ENCODE assay signal across 22 cellular contexts in the genomic region with DNA sequence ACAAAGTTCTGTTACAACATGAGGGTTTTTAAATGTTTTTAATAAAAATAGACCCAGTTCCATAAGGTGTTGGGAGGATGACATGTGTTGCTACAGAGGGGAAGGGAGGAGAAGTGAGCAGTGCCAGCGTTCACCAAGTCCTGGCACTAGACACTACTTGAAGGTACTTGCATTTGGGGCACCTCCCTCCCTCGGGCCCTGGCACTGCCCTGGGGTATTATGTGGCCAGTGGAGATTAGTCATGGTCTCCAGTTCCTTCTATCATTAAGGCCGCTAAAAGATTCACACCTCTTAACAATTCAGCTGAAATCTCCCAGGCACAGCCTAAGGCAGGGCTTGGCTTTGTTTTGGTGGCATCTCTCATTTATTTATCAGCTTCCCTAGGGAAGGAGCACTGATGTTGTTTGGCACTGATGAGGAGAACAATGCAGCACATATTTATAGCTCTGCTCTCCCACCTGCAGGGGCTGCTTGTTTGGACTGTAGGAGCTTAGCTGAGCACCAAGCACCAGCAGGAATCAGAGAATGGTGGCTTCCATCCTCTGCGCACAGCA.
DNase-seq lines count a peak whose midpoint lies in the region; ATAC-seq lines count a peak whose summit lies in the region.
"Had no signal": no experiment of that assay in that cellular context is flagged by ENCODE, and none has a peak within 500 bp of the region (broad histone marks: within the 10 kb centered on the region; RNA-seq: fewer than 3 reads in every experiment).

No MANE protein-coding gene starts in this region.

- H3K27ac Mint-ChIP-seq in activated T-helper 2 cell treated with anti-CD3 and anti-CD28 coated beads, Interferon-gamma antibody, Interleukin-2, Interleukin-4, amounts not matched to agents 10 μg/mL and 5 μg/mL and 100 μg/mL, durations not matched to agents 14 hours and 24 hours and 36 hours = no peak overlapping the region
- H3K27ac Mint-ChIP-seq: activated CD4-positive, alpha-beta T cell treated with anti-CD3 and anti-CD28 coated beads, Interleukin-2, amount 10 ng/mL, durations not matched to agents 24 days and 14 days; activated T-cell treated with anti-CD3 and anti-CD28 coated beads, Interleukin-2, amount 50 U/mL, for 24 hours; CD14-positive monocyte; progenitor cell of endocrine pancreas; T-helper 1 cell treated with Interleukin-12 subunit alpha and Interleukin-12 subunit beta and Interleukin-4 antibody, amounts not matched to agents 30 μg/mL and 1 μg/mL, for 36 hours; type B pancreatic cell had no signal

- no peaks in the 10 kb centered on the region for H3K36me3 ChIP-seq in MG63
- H3K36me3 ChIP-seq: left lung, right lobe of liver had no signal

- no peaks in the 10 kb centered on the region for H3K27me3 Mint-ChIP-seq in activated T-helper 2 cell treated with anti-CD3 and anti-CD28 coated beads, Interferon-gamma antibody, Interleukin-2, Interleukin-4, amounts not matched to agents 10 μg/mL and 5 μg/mL and 100 μg/mL, durations not matched to agents 14 hours and 24 hours and 36 hours (ENCODE audit: low read depth)
- H3K27me3 Mint-ChIP-seq: activated CD4-positive, alpha-beta T cell treated with anti-CD3 and anti-CD28 coated beads, Interleukin-2, amount 10 ng/mL, durations not matched to agents 24 days and 14 days; activated T-cell treated with anti-CD3 and anti-CD28 coated beads, Interleukin-2, amount 50 U/mL, for 24 hours; type B pancreatic cell had no signal

- H3K4me3 ChIP-seq in MG63 = no peak overlapping the region
- H3K4me3 ChIP-seq: dorsolateral prefrontal cortex, left lung, right lobe of liver had no signal

- no peaks in the 10 kb centered on the region for H3K9me3 Mint-ChIP-seq in activated T-helper 2 cell treated with anti-CD3 and anti-CD28 coated beads, Interferon-gamma antibody, Interleukin-2, Interleukin-4, amounts not matched to agents 10 μg/mL and 5 μg/mL and 100 μg/mL, durations not matched to agents 14 hours and 24 hours and 36 hours
- H3K9me3 Mint-ChIP-seq: activated CD4-positive, alpha-beta T cell treated with anti-CD3 and anti-CD28 coated beads, Interleukin-2, amount 10 ng/mL, durations not matched to agents 24 days and 14 days; activated T-cell treated with anti-CD3 and anti-CD28 coated beads, Interleukin-2, amount 50 U/mL, for 24 hours; T-helper 1 cell treated with Interleukin-12 subunit alpha and Interleukin-12 subunit beta and Interleukin-4 antibody, amounts not matched to agents 30 μg/mL and 1 μg/mL, for 36 hours; type B pancreatic cell had no signal

- ATAC-seq in esophagus mucosa = peak; percentile 58
- ATAC-seq: left lung, right lobe of liver had no signal

- intact Hi-C loops in activated T-helper 2 cell treated with anti-CD3 and anti-CD28 coated beads, Interferon-gamma antibody, Interleukin-2, Interleukin-4, amounts not matched to agents 10 μg/mL and 5 μg/mL and 100 μg/mL, durations not matched to agents 14 hours and 24 hours and 36 hours (cut with micrococcal nuclease) = no loop called here

- no peaks in the 10 kb centered on the region for H3K9me3 ChIP-seq in MG63
- H3K9me3 ChIP-seq: left lung, right lobe of liver, SK-N-SH had no signal

- no peaks in the 10 kb centered on the region for H3K36me3 Mint-ChIP-seq in activated T-helper 2 cell treated with anti-CD3 and anti-CD28 coated beads, Interferon-gamma antibody, Interleukin-2, Interleukin-4, amounts not matched to agents 10 μg/mL and 5 μg/mL and 100 μg/mL, durations not matched to agents 14 hours and 24 hours and 36 hours (ENCODE audit: low read depth)
- H3K36me3 Mint-ChIP-seq: CD14-positive monocyte, type B pancreatic cell had no signal

- no peaks in the 10 kb centered on the region for H3K27me3 ChIP-seq in MG63
- H3K27me3 ChIP-seq: left lung, right lobe of liver had no signal

- DNase-seq in DMS153 treated with DMSO at 0.1 percent for 48 hours (lab: John Stamatoyannopoulos, UW; ENCODE audit: unreplicated experiment) (peak; percentile 72), MG63 (peak; percentile 37), NCI-H345 (lab: John Stamatoyannopoulos, UW) (peak; percentile 84), ureter (ENCODE audit: low spot score) (no peak), NOMO-1 treated with DMSO at 0.1 percent for 48 hours (lab: John Stamatoyannopoulos, UW; ENCODE audit: unreplicated experiment) (no peak)
- no peak for DNase-seq in activated T-helper 2 cell treated with anti-CD3 and anti-CD28 coated beads, Interferon-gamma antibody, Interleukin-2, Interleukin-4, amounts not matched to agents 10 μg/mL and 5 μg/mL and 100 μg/mL, durations not matched to agents 14 hours and 24 hours and 36 hours (ENCODE audit: low spot score)
- DNase-seq: activated CD4-positive, alpha-beta T cell treated with anti-CD3 and anti-CD28 coated beads, Interleukin-2, amount 10 ng/mL, durations not matched to agents 24 days and 14 days; activated gamma-delta T cell treated with Interleukin-2 at 50 U/mL for 16 hours; activated T-cell treated with anti-CD3 and anti-CD28 coated beads, Interleukin-2, amount 50 U/mL, for 24 hours; cerebellar nuclear complex; dorsolateral prefrontal cortex; NCI-H2171 treated with DMSO at 0.1 percent for 48 hours; NCI-H774; right lobe of liver; SK-N-SH; stimulated activated CD4-positive, alpha-beta T cell treated with anti-CD3 and anti-CD28 coated beads, Interleukin-2, amount 100 ng/mL, for 48 hours had no signal

- no peaks in the 10 kb centered on the region for H3K4me1 Mint-ChIP-seq in activated T-helper 2 cell treated with anti-CD3 and anti-CD28 coated beads, Interferon-gamma antibody, Interleukin-2, Interleukin-4, amounts not matched to agents 10 μg/mL and 5 μg/mL and 100 μg/mL, durations not matched to agents 14 hours and 24 hours and 36 hours (ENCODE audit: low read depth)
- H3K4me1 Mint-ChIP-seq: activated CD4-positive, alpha-beta T cell treated with anti-CD3 and anti-CD28 coated beads, Interleukin-2, amount 10 ng/mL, durations not matched to agents 24 days and 14 days; CD14-positive monocyte had no signal

- H3K4me3 Mint-ChIP-seq in activated T-helper 2 cell treated with anti-CD3 and anti-CD28 coated beads, Interferon-gamma antibody, Interleukin-2, Interleukin-4, amounts not matched to agents 10 μg/mL and 5 μg/mL and 100 μg/mL, durations not matched to agents 14 hours and 24 hours and 36 hours (ENCODE audit: low read depth) = no peak overlapping the region
- H3K4me3 Mint-ChIP-seq: activated CD4-positive, alpha-beta T cell treated with anti-CD3 and anti-CD28 coated beads, Interleukin-2, amount 10 ng/mL, durations not matched to agents 24 days and 14 days; activated T-cell treated with anti-CD3 and anti-CD28 coated beads, Interleukin-2, amount 50 U/mL, for 24 hours; CD14-positive monocyte; T-helper 1 cell treated with Interleukin-12 subunit alpha and Interleukin-12 subunit beta and Interleukin-4 antibody, amounts not matched to agents 30 μg/mL and 1 μg/mL, for 36 hours; type B pancreatic cell had no signal

Comparison
In these comparisons a context has a peak if more than half of its experiments do, and no peak if none do; other contexts are left out.
1. DNase-seq: peak in DMS153 treated with DMSO at 0.1 percent for 48 hours (single experiment), MG63 (single experiment) and NCI-H345 (single experiment); none in ureter (single experiment), NOMO-1 treated with DMSO at 0.1 percent for 48 hours (single experiment) and activated T-helper 2 cell treated with anti-CD3 and anti-CD28 coated beads, Interferon-gamma antibody, Interleukin-2, Interleukin-4, amounts not matched to agents 10 μg/mL and 5 μg/mL and 100 μg/mL, durations not matched to agents 14 hours and 24 hours and 36 hours (single experiment).